ENCODE assay signal across 13 cellular contexts in genomic region chr2:28419003-28419704, GRCh38. TPM values are rescaled to one million over a fixed set of nuclear protein-coding genes. Genes with fewer than 3 reads are reported as not detected.
A peak's percentile ranks its signal among the peaks of the same experiment; 100 is the strongest.
DNase-seq lines count a peak whose midpoint lies in the region; ATAC-seq and TF ChIP-seq lines count a peak whose summit lies in the region.
"Had no signal": no experiment of that assay in that cellular context is flagged by ENCODE, and none has a peak within 500 bp of the region (broad histone marks: within the 10 kb centered on the region; RNA-seq: fewer than 3 reads in every experiment).

No MANE protein-coding gene starts in this region.

- TF ChIP-seq CTCF in GM12873 (IDR thresholded peaks at IDR 0.05; ENCODE audit: insufficient read depth, low read depth, low read length, missing control alignments), result peak; percentile 37
- TF ChIP-seq CTCF in RWPE1 (conservative IDR thresholded peaks at IDR 0.05; ENCODE audit: low read depth), result no peak

- H3K4me3 ChIP-seq in CD8-positive, alpha-beta memory T cell (ENCODE audit: low read length), result no peak overlapping the region
- H3K4me3 ChIP-seq: ascending aorta, heart left ventricle, PC-9 had no signal

- no peak overlapping the region for H3K27ac ChIP-seq in CD8-positive, alpha-beta memory T cell (ENCODE audit: low read depth, low read length)
- peak overlapping the region; percentile 64 for H3K27ac ChIP-seq in RWPE1
- H3K27ac ChIP-seq: heart left ventricle, PC-9 had no signal

- CTCF ChIA-PET in CD8-positive, alpha-beta memory T cell (lab: Charles Lee), result interaction anchor here (0.6 to 1.2 kb wide), 2 partner anchors 9 to 715 kb away, joined by 3 to 5 read pairs; no protein-coding TSS in a partner anchor
- CTCF ChIA-PET in RWPE1 (lab: Yijun Ruan, JAX), result interaction anchor here (0.6 to 0.7 kb wide), 2 partner anchors 35 to 109 kb away, joined by 3 read pairs; no protein-coding TSS in a partner anchor

- H3K27me3 Mint-ChIP-seq in CD8-positive, alpha-beta memory T cell, result no peaks in the 10 kb centered on the region
- H3K27me3 Mint-ChIP-seq in immature natural killer cell (ENCODE audit: low read depth in 3 of 3), result peaks cover 22 to 30% (median 25%) of the 10 kb centered on the region in 3 donors

- no peak overlapping the region for H3K4me3 Mint-ChIP-seq in CD8-positive, alpha-beta memory T cell
- H3K4me3 Mint-ChIP-seq in immature natural killer cell, result no peak overlapping the region

- peaks cover 30 to 35% (median 34%) of the 10 kb centered on the region in 3 donors for H3K4me1 Mint-ChIP-seq in CD8-positive, alpha-beta memory T cell
- peaks cover 67 to 84% of the 10 kb centered on the region in 2 donors for H3K4me1 Mint-ChIP-seq in immature natural killer cell

- no peaks in the 10 kb centered on the region for H3K9me3 Mint-ChIP-seq in CD8-positive, alpha-beta memory T cell
- H3K9me3 Mint-ChIP-seq in immature natural killer cell, result no peaks in the 10 kb centered on the region

- no peaks in the 10 kb centered on the region for H3K36me3 ChIP-seq in CD8-positive, alpha-beta memory T cell (ENCODE audit: insufficient read depth, low read length)

- no peaks in the 10 kb centered on the region for H3K9me3 ChIP-seq in CD8-positive, alpha-beta memory T cell (ENCODE audit: low read length)
- H3K9me3 ChIP-seq: ascending aorta, heart left ventricle had no signal

- peaks cover 16% of the 10 kb centered on the region for H3K4me1 ChIP-seq in CD8-positive, alpha-beta memory T cell (ENCODE audit: insufficient read depth, low read length)

- no peaks in the 10 kb centered on the region for H3K27me3 ChIP-seq in CD8-positive, alpha-beta memory T cell (ENCODE audit: insufficient read depth, low read length, poor library complexity, severe bottlenecking)
- H3K27me3 ChIP-seq: ascending aorta, heart left ventricle had no signal

- H3K36me3 Mint-ChIP-seq in CD8-positive, alpha-beta memory T cell, result peaks cover 0 to 20% (median 0%) of the 10 kb centered on the region in 3 donors
- H3K36me3 Mint-ChIP-seq in immature natural killer cell, result peaks cover 11 to 23% (median 14%) of the 10 kb centered on the region in 3 donors

- no peak for ATAC-seq in HG03039 (IDR thresholded peaks at IDR 0.05; ENCODE audit: unreplicated experiment)
- no peak for ATAC-seq in GM19395 (IDR thresholded peaks at IDR 0.05; ENCODE audit: unreplicated experiment)

- POLR2A ChIA-PET in CD8-positive, alpha-beta memory T cell (lab: Charles Lee), result no interaction called here
- POLR2A ChIA-PET in RWPE1 (lab: Yijun Ruan, JAX; ENCODE audit: low non-redundant PET), result no interaction called here

- peak overlapping the region in 7 of 8 donors; percentile 23 to 94 (median 77) for H3K27ac Mint-ChIP-seq in CD8-positive, alpha-beta memory T cell
- H3K27ac Mint-ChIP-seq in immature natural killer cell, result peak overlapping the region; percentile 71 to 83 (median 78)

- DNase-seq in CD8-positive, alpha-beta memory T cell, result no peak
- no peak for DNase-seq in RWPE1 (ENCODE audit: low spot score)
- peak in 2 of 3 donors; percentile 10 to 14 for DNase-seq in immature natural killer cell
- no peak for DNase-seq in stimulated activated CD4-positive, alpha-beta T cell treated with anti-CD3 and anti-CD28 coated beads, Interleukin-12 subunit alpha, Interleukin-12 subunit beta, amount 100 ng/mL, for 4 hours
- DNase-seq in DMS114 treated with DMSO at 0.1 percent for 48 hours (lab: John Stamatoyannopoulos, UW; ENCODE audit: unreplicated experiment), result no peak
- DNase-seq: activated CD8-positive, alpha-beta memory T cell treated with anti-CD3 and anti-CD28 coated beads, Interleukin-2, amount 50 U/mL, for 48 hours; heart left ventricle; NCI-H2029 treated with DMSO at 0.1 percent for 48 hours; PC-9 had no signal

RNA-seq across cellular contexts. Expression of gene FOSL2, which starts 26.5 kb away (rescaled TPM):
- 10 to 100 TPM; 46.2 to 47.3 TPM for total RNA-seq in CD8-positive, alpha-beta memory T cell
- polyA plus RNA-seq in CD8-positive, alpha-beta memory T cell, result 14.1 TPM
- polyA plus RNA-seq in immature natural killer cell, result 10 to 100 TPM; 27.2 to 54.3 (median 28.7) TPM

Comparison
In these comparisons a context has a peak if more than half of its experiments do, and no peak if none do; other contexts are left out.
1. DNase-seq: peak in immature natural killer cell (2 of 3); none in CD8-positive, alpha-beta memory T cell (0 of 5), RWPE1 (single experiment), stimulated activated CD4-positive, alpha-beta T cell treated with anti-CD3 and anti-CD28 coated beads, Interleukin-12 subunit alpha, Interleukin-12 subunit beta, amount 100 ng/mL, for 4 hours (single experiment) and DMS114 treated with DMSO at 0.1 percent for 48 hours (single experiment).